11 cellular contexts compared by ENCODE assay signal in the genomic region with DNA sequence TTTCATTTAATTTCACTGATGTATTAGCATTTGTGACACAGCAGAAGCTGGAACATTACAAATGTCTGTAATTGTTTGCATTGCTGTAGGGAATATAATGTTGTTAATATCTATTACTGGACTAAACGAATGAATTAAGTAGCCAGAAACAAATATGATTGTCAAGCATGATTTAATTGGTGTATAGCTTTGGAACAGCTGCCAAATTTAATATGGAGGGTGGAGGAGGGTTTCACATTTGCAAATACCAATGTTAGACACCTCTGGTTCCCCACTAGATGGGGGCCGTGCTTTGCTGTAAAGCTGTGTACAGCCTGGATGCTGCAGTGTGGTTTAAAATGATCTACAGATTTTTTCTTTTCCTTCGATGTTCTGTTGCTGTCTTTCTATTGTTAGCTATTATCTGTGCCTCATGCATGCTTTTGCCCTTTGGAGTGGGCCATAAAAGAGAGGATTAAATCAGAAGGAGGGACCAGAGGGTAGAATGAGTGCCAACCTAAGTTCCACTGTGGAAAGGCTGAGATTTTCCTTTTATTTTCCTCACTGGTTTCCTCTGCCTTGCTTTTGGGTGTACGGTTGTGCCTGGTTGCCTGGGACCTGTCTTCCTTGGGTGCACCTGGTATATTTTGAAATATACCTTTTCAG. TPM values are rescaled to one million over a fixed set of nuclear protein-coding genes. Genes with fewer than 3 reads are reported as not detected.
DNase-seq lines count a peak whose midpoint lies in the region; ATAC-seq and TF ChIP-seq lines count a peak whose summit lies in the region.
"Had no signal": no experiment of that assay in that cellular context is flagged by ENCODE, and none has a peak within 500 bp of the region (broad histone marks: within the 10 kb centered on the region; RNA-seq: fewer than 3 reads in every experiment).

No MANE protein-coding gene starts in this region.

- H3K27ac Mint-ChIP-seq in naive thymus-derived CD4-positive, alpha-beta T cell, result no peak overlapping the region
- H3K27ac Mint-ChIP-seq in stimulated activated naive B cell treated with anti-CD40 and anti-IgM and Interleukin-4, amounts not matched to agents 10 μg/mL and 1 μg/mL and 100 μg/mL, for 72 hours, result no peak overlapping the region

- intact Hi-C loops in dorsolateral prefrontal cortex (cut with DNase I), result no loop called here
- intact Hi-C loops in naive thymus-derived CD4-positive, alpha-beta T cell (cut with micrococcal nuclease), result no loop called here

- peak in 46 of 56 donors; percentile 13 to 62 (median 36) for TF ChIP-seq CTCF in dorsolateral prefrontal cortex (IDR thresholded peaks at IDR 0.05 in 54 of 56, conservative IDR thresholded peaks at IDR 0.05 in 2 of 56; ENCODE audit: low read depth in 1 of 56, partially characterized antibody in 56 of 56)

- POLR2A ChIA-PET in naive thymus-derived CD4-positive, alpha-beta T cell (lab: Charles Lee), result interaction anchor here (0.7 kb wide), 1 partner anchor 66 kb away, joined by 4 read pairs; no protein-coding TSS in a partner anchor

- no peaks in the 10 kb centered on the region for H3K36me3 ChIP-seq in naive thymus-derived CD4-positive, alpha-beta T cell (ENCODE audit: control insufficient read depth in 2 of 3, insufficient read depth in 3 of 3, low read length in 3 of 3)
- H3K36me3 ChIP-seq: BLaER1 treated with 17β-estradiol and CSF1 and Interleukin-3, amounts not matched to agents 10 nM and 100 nM had no signal

- H3K4me1 ChIP-seq in naive thymus-derived CD4-positive, alpha-beta T cell (ENCODE audit: control insufficient read depth in 2 of 2, insufficient read depth in 2 of 2, low read length in 2 of 2), result no peaks in the 10 kb centered on the region

- no peaks in the 10 kb centered on the region for H3K27me3 ChIP-seq in dorsolateral prefrontal cortex
- no peaks in the 10 kb centered on the region for H3K27me3 ChIP-seq in naive thymus-derived CD4-positive, alpha-beta T cell (ENCODE audit: control insufficient read depth in 2 of 2, insufficient read depth in 2 of 2, low read length in 2 of 2)
- H3K27me3 ChIP-seq: BLaER1 treated with 17β-estradiol and CSF1 and Interleukin-3, amounts not matched to agents 10 nM and 100 nM had no signal

- H3K9me3 ChIP-seq in naive thymus-derived CD4-positive, alpha-beta T cell (ENCODE audit: control insufficient read depth in 2 of 3, low read length in 3 of 3), result no peaks in the 10 kb centered on the region
- H3K9me3 ChIP-seq: BLaER1 treated with 17β-estradiol and CSF1 and Interleukin-3, amounts not matched to agents 10 nM and 100 nM had no signal

- peaks cover 0 to 2% (median 0%) of the 10 kb centered on the region in 7 donors for H3K4me1 Mint-ChIP-seq in naive thymus-derived CD4-positive, alpha-beta T cell
- H3K4me1 Mint-ChIP-seq in stimulated activated naive B cell treated with anti-CD40 and anti-IgM and Interleukin-4, amounts not matched to agents 10 μg/mL and 1 μg/mL and 100 μg/mL, for 72 hours, result no peaks in the 10 kb centered on the region

- H3K36me3 Mint-ChIP-seq in naive thymus-derived CD4-positive, alpha-beta T cell, result peaks cover 0 to 7% (median 0%) of the 10 kb centered on the region in 5 donors
- peaks cover 0 to 4% of the 10 kb centered on the region in 2 donors for H3K36me3 Mint-ChIP-seq in stimulated activated naive B cell treated with anti-CD40 and anti-IgM and Interleukin-4, amounts not matched to agents 10 μg/mL and 1 μg/mL and 100 μg/mL, for 72 hours

- H3K4me3 Mint-ChIP-seq in naive thymus-derived CD4-positive, alpha-beta T cell, result no peak overlapping the region
- H3K4me3 Mint-ChIP-seq in stimulated activated naive B cell treated with anti-CD40 and anti-IgM and Interleukin-4, amounts not matched to agents 10 μg/mL and 1 μg/mL and 100 μg/mL, for 72 hours, result no peak overlapping the region

- no peaks in the 10 kb centered on the region for H3K9me3 Mint-ChIP-seq in naive thymus-derived CD4-positive, alpha-beta T cell
- no peaks in the 10 kb centered on the region for H3K9me3 Mint-ChIP-seq in stimulated activated naive B cell treated with anti-CD40 and anti-IgM and Interleukin-4, amounts not matched to agents 10 μg/mL and 1 μg/mL and 100 μg/mL, for 72 hours

- ATAC-seq in naive thymus-derived CD4-positive, alpha-beta T cell, result no peak
- ATAC-seq in stimulated activated naive B cell treated with anti-CD40 and anti-IgM and Interleukin-4, amounts not matched to agents 10 μg/mL and 1 μg/mL and 100 μg/mL, for 72 hours (replicated peaks), result no peak

- DNase-seq in SIG-M5 treated with dmso at 0.1 percent for 504 hours (lab: John Stamatoyannopoulos, UW; ENCODE audit: unreplicated experiment), result peak; percentile 33
- DNase-seq in SIG-M5 (lab: John Stamatoyannopoulos, UW), result no peak
- peak; percentile 16 for DNase-seq in NCI-H510A (lab: John Stamatoyannopoulos, UW)
- DNase-seq in dorsolateral prefrontal cortex, result peak in 6 of 10 donors; percentile 8 to 63 (median 50)
- peak; percentile 57 for DNase-seq in superior temporal gyrus (ENCODE audit: extremely low spot score)
- no peak for DNase-seq in OCI-M2 (lab: John Stamatoyannopoulos, UW; ENCODE audit: unreplicated experiment)
- DNase-seq in naive thymus-derived CD4-positive, alpha-beta T cell, result no peak
- DNase-seq in stimulated activated naive B cell treated with anti-CD40 and anti-IgM and Interleukin-4, amounts not matched to agents 10 μg/mL and 1 μg/mL and 100 μg/mL, for 72 hours, result no peak
- DNase-seq: activated CD4-positive, alpha-beta T cell treated with anti-CD3 and anti-CD28 coated beads, Interleukin-2, amount 50 U/mL, for 48 hours; stimulated activated CD4-positive, alpha-beta T cell treated with anti-CD3 and anti-CD28 coated beads, Interleukin-2, amount 100 ng/mL, for 48 hours had no signal

- H3K27ac ChIP-seq in dorsolateral prefrontal cortex, result peak overlapping the region in 30 of 59 donors; percentile 0 to 69 (median 32)
- H3K27ac ChIP-seq in naive thymus-derived CD4-positive, alpha-beta T cell (ENCODE audit: low read depth, low read length), result no peak overlapping the region
- H3K27ac ChIP-seq: BLaER1 treated with 17β-estradiol and CSF1 and Interleukin-3, amounts not matched to agents 10 nM and 100 nM had no signal

- no peak overlapping the region for H3K4me3 ChIP-seq in dorsolateral prefrontal cortex
- no peak overlapping the region for H3K4me3 ChIP-seq in naive thymus-derived CD4-positive, alpha-beta T cell (ENCODE audit: low read length)
- H3K4me3 ChIP-seq: BLaER1 treated with 17β-estradiol and CSF1 and Interleukin-3, amounts not matched to agents 10 nM and 100 nM had no signal

- CTCF ChIA-PET in naive thymus-derived CD4-positive, alpha-beta T cell (lab: Charles Lee), result interaction anchor here (0.6 kb wide), 1 partner anchor 140 kb away, joined by 3 read pairs; no protein-coding TSS in a partner anchor

- H3K27me3 Mint-ChIP-seq in naive thymus-derived CD4-positive, alpha-beta T cell, result peaks cover 0 to 9% (median 4%) of the 10 kb centered on the region in 5 donors
- H3K27me3 Mint-ChIP-seq in stimulated activated naive B cell treated with anti-CD40 and anti-IgM and Interleukin-4, amounts not matched to agents 10 μg/mL and 1 μg/mL and 100 μg/mL, for 72 hours, result peaks cover 4 to 7% of the 10 kb centered on the region in 2 donors

RNA-seq across cellular contexts. Expression of gene DNAJB9, which starts 23.1 kb away (rescaled TPM):
- total RNA-seq in dorsolateral prefrontal cortex, result 10 to 100 TPM; 12.5 to 39.5 (median 27.0) TPM
- total RNA-seq in naive thymus-derived CD4-positive, alpha-beta T cell, result 10 to 100 TPM; 22.7 to 50.0 (median 29.3) TPM
- polyA plus RNA-seq in naive thymus-derived CD4-positive, alpha-beta T cell, result 10 to 100 TPM; 16.8 to 37.3 TPM

RNA-seq across cellular contexts. Expression of gene THAP5, which starts 23.2 kb away (rescaled TPM):
- total RNA-seq in dorsolateral prefrontal cortex, result 10 to 100 TPM; 31.7 to 60.9 (median 43.0) TPM
- 10 to 100 TPM; 21.0 to 54.7 (median 30.8) TPM for total RNA-seq in naive thymus-derived CD4-positive, alpha-beta T cell
- 10 to 100 TPM; 23.1 to 28.7 TPM for polyA plus RNA-seq in naive thymus-derived CD4-positive, alpha-beta T cell

Comparison
In these comparisons a context has a peak if more than half of its experiments do, and no peak if none do; other contexts are left out.
1. DNase-seq: peak in SIG-M5 treated with dmso at 0.1 percent for 504 hours (single experiment), NCI-H510A (single experiment), dorsolateral prefrontal cortex (6 of 10) and superior temporal gyrus (single experiment); none in SIG-M5 (single experiment), OCI-M2 (single experiment), naive thymus-derived CD4-positive, alpha-beta T cell (0 of 9) and stimulated activated naive B cell treated with anti-CD40 and anti-IgM and Interleukin-4, amounts not matched to agents 10 μg/mL and 1 μg/mL and 100 μg/mL, for 72 hours (single experiment).